ENCODE assay signal across 18 cellular contexts in the genomic region with DNA sequence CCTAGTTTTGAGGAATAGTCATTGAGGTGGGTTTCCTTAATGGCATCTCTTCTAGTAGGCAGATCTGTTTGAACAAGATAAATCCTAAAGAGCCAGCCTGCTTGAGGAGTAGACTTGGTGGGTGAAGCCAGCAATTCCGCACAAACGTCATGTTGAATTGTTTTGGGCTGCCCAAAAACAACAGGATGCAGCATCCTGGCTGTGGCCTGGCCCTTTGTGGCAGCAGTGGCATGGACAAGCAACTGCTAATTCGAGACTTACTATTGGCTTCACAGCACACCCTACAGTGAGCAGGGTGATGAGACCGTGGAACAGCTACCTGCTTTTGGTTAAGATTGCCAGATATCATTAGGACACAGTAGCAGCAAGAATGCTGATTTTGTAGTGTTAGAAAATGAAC. TPM values are rescaled to one million over a fixed set of nuclear protein-coding genes. Genes with fewer than 3 reads are reported as not detected.
A peak's percentile ranks its signal among the peaks of the same experiment; 100 is the strongest.
DNase-seq lines count a peak whose midpoint lies in the region; ATAC-seq, FAIRE-seq and TF ChIP-seq lines count a peak whose summit lies in the region.
"Had no signal": no experiment of that assay in that cellular context is flagged by ENCODE, and none has a peak within 500 bp of the region (broad histone marks: within the 10 kb centered on the region; RNA-seq: fewer than 3 reads in every experiment).

No MANE protein-coding gene starts in this region.

- H3K27ac ChIP-seq in mammary epithelial cell (ENCODE audit: insufficient read depth, low read depth, low read length) (no peak overlapping the region), breast epithelium (peak overlapping the region in 1 of 2 donors; percentile 23), PC-3 (ENCODE audit: low read length) (no peak overlapping the region), kidney (ENCODE audit: low read depth in 2 of 2, low read length in 2 of 2) (no peak overlapping the region)

- H4K20me1 ChIP-seq in mammary epithelial cell (ENCODE audit: insufficient read depth, low read length) (no peaks in the 10 kb centered on the region), PC-3 (ENCODE audit: low read length) (no peaks in the 10 kb centered on the region)

- no peaks in the 10 kb centered on the region for H3K27me3 ChIP-seq in mammary epithelial cell (ENCODE audit: insufficient read depth, low read length)
- H3K27me3 ChIP-seq in breast epithelium, result no peaks in the 10 kb centered on the region
- H3K27me3 ChIP-seq in PC-3 (ENCODE audit: low read length), result no peaks in the 10 kb centered on the region

- H3K9ac ChIP-seq in mammary epithelial cell (ENCODE audit: insufficient read depth, low read length), result no peak overlapping the region
- H3K9ac ChIP-seq in PC-3 (ENCODE audit: low read length), result no peak overlapping the region
- no peak overlapping the region for H3K9ac ChIP-seq in kidney (ENCODE audit: low read length in 2 of 2)

- ATAC-seq in stimulated activated effector memory CD8-positive, alpha-beta T cell treated with anti-CD3 and anti-CD28 coated beads, Interleukin-12 subunit alpha, Interleukin-12 subunit beta, amount 100 ng/mL, for 72 hours, result no peak
- no peak for ATAC-seq in PC-3
- ATAC-seq: GM23338 had no signal

- POLR2A ChIA-PET in PC-3 (lab: Charles Lee; ENCODE audit: unreplicated experiment), result no interaction called here

- TF ChIP-seq CTCF in mammary epithelial cell (conservative IDR thresholded peaks at IDR 0.05 in 1 of 2, IDR thresholded peaks at IDR 0.05 in 1 of 2; ENCODE audit: extremely low read depth in 1 of 2, insufficient read depth in 1 of 2, low read depth in 1 of 2, low read length in 2 of 2) (no peak), breast epithelium (IDR thresholded peaks at IDR 0.05) (no peak), PC-3 (conservative IDR thresholded peaks at IDR 0.05; ENCODE audit: low read depth, low read length) (no peak), kidney (IDR thresholded peaks at IDR 0.05; ENCODE audit: borderline replicate concordance, extremely low read depth, insufficient read depth) (no peak)

- DNase-seq in mammary epithelial cell (no peak), breast epithelium (ENCODE audit: low spot score in 2 of 2) (no peak), dermis blood vessel endothelial cell (peak; percentile 36), NAMALWA (ENCODE audit: low spot score) (no peak), PC-3 (no peak), kidney (no peak)
- no peak for DNase-seq in stimulated activated effector memory CD8-positive, alpha-beta T cell treated with anti-CD3 and anti-CD28 coated beads, Interleukin-12 subunit alpha, Interleukin-12 subunit beta, amount 100 ng/mL, for 72 hours (ENCODE audit: low spot score in 2 of 2)
- DNase-seq: C1 segment of cervical spinal cord; CD4-positive, alpha-beta T cell; DMS79 treated with DMSO at 0.1 percent for 48 hours; EL; H7 had no signal

- H3K4me3 ChIP-seq in mammary epithelial cell (replicated peaks in 1 of 3; ENCODE audit: insufficient read depth in 1 of 3, low read depth in 2 of 3, low read length in 3 of 3) (no peak overlapping the region), breast epithelium (no peak overlapping the region), PC-3 (ENCODE audit: low read length) (no peak overlapping the region), kidney (ENCODE audit: low read length in 2 of 2) (no peak overlapping the region)
- H3K4me3 ChIP-seq: GM23338 had no signal

- H3K4me3 Mint-ChIP-seq in stimulated activated effector memory CD8-positive, alpha-beta T cell treated with anti-CD3 and anti-CD28 coated beads, Interleukin-12 subunit alpha, Interleukin-12 subunit beta, amount 100 ng/mL, for 72 hours, result no peak overlapping the region
- H3K4me3 Mint-ChIP-seq: B cell; CD4-positive, alpha-beta T cell; GM23338 had no signal

- H3K4me2 ChIP-seq in mammary epithelial cell (ENCODE audit: insufficient read depth, low read depth, low read length) (no peak overlapping the region), PC-3 (ENCODE audit: low read length) (no peak overlapping the region)
- H3K4me2 ChIP-seq: GM23338 had no signal

- dilution Hi-C loops in mammary epithelial cell (cut with HindIII; ENCODE audit: low sequenced_read_pairs), result loop anchor here (5.0 kb wide), 2 partner anchors 75 to 170 kb away; partner anchors contain the start of genes CHTF8 and UTP4

- H3K9me3 Mint-ChIP-seq in stimulated activated effector memory CD8-positive, alpha-beta T cell treated with anti-CD3 and anti-CD28 coated beads, Interleukin-12 subunit alpha, Interleukin-12 subunit beta, amount 100 ng/mL, for 72 hours, result no peaks in the 10 kb centered on the region
- H3K9me3 Mint-ChIP-seq: CD4-positive, alpha-beta T cell; GM23338; IgD-negative memory B cell had no signal

- H3K4me1 ChIP-seq in mammary epithelial cell (ENCODE audit: insufficient read depth, low read length) (no peaks in the 10 kb centered on the region), breast epithelium (no peaks in the 10 kb centered on the region), PC-3 (ENCODE audit: insufficient read depth, low read length) (no peaks in the 10 kb centered on the region), kidney (ENCODE audit: control insufficient read depth in 1 of 2, insufficient read depth in 1 of 2, low read depth in 1 of 2, low read length in 2 of 2) (no peaks in the 10 kb centered on the region)

- H3K9me3 ChIP-seq in mammary epithelial cell (replicated peaks; ENCODE audit: insufficient read depth, low read length) (no peaks in the 10 kb centered on the region), breast epithelium (no peaks in the 10 kb centered on the region), PC-3 (ENCODE audit: low read length) (no peaks in the 10 kb centered on the region), kidney (ENCODE audit: control insufficient read depth in 1 of 2, low read length in 2 of 2) (no peaks in the 10 kb centered on the region)

- no peaks in the 10 kb centered on the region for H3K9me2 ChIP-seq in PC-3 (replicated peaks; ENCODE audit: low read length)

- H3F3A ChIP-seq in PC-3 (ENCODE audit: low read length, unreplicated experiment), result no peaks in the 10 kb centered on the region

- intact Hi-C loops in mammary epithelial cell (cut with micrococcal nuclease) (no loop called here), breast epithelium (cut with DNase I; ENCODE audit: low total_unique reads) (no loop called here), PC-3 (cut with micrococcal nuclease) (no loop called here), kidney (cut with DNase I) (no loop called here)

- H2AFZ ChIP-seq in mammary epithelial cell (ENCODE audit: low read depth, low read length), result no peak overlapping the region
- no peak overlapping the region for H2AFZ ChIP-seq in PC-3 (ENCODE audit: low read length)
- H2AFZ ChIP-seq: GM23338 had no signal

- 93% methylated on average over 4 of the region's 4 CpGs for WGBS in mammary epithelial cell (ENCODE audit: low coverage, missing lambda C conversion rate)

- no peak for TF ChIP-seq POLR2A in breast epithelium (IDR thresholded peaks at IDR 0.05)

- in situ Hi-C loops in mammary epithelial cell (cut with MboI; ENCODE audit: low sequenced_read_pairs in 2 of 2), result no loop called here

- H3K79me2 ChIP-seq in mammary epithelial cell (ENCODE audit: insufficient read depth, low read length) (no peaks in the 10 kb centered on the region), PC-3 (ENCODE audit: low read length) (no peaks in the 10 kb centered on the region)

- no peak for FAIRE-seq in kidney (lab: Jason Lieb, UNC)
- FAIRE-seq: G401.6, GM12892 had no signal

- CTCF ChIA-PET in mammary epithelial cell (lab: Charles Lee; ENCODE audit: low non-redundant PET) (no interaction called here), PC-3 (lab: Charles Lee) (no interaction called here)

- no peaks in the 10 kb centered on the region for H3K36me3 ChIP-seq in mammary epithelial cell (ENCODE audit: insufficient read depth, low read length)
- no peaks in the 10 kb centered on the region for H3K36me3 ChIP-seq in breast epithelium
- H3K36me3 ChIP-seq in PC-3 (ENCODE audit: low read depth, low read length), result no peaks in the 10 kb centered on the region
- peaks cover 8 to 19% of the 10 kb centered on the region in 2 donors for H3K36me3 ChIP-seq in kidney (ENCODE audit: control insufficient read depth in 1 of 2, insufficient read depth in 2 of 2, low read length in 2 of 2)

- no peaks in the 10 kb centered on the region for H3K4me1 Mint-ChIP-seq in stimulated activated effector memory CD8-positive, alpha-beta T cell treated with anti-CD3 and anti-CD28 coated beads, Interleukin-12 subunit alpha, Interleukin-12 subunit beta, amount 100 ng/mL, for 72 hours
- H3K4me1 Mint-ChIP-seq: B cell, GM23338 had no signal

- BruUV-seq in mammary epithelial cell (replicated peaks; lab: Mats Ljungman, UMichigan) (TSS peak; percentile 5), PC-3 (replicated peaks; lab: Mats Ljungman, UMichigan) (no TSS peak)

- peaks cover 38% of the 10 kb centered on the region for H3K36me3 Mint-ChIP-seq in stimulated activated effector memory CD8-positive, alpha-beta T cell treated with anti-CD3 and anti-CD28 coated beads, Interleukin-12 subunit alpha, Interleukin-12 subunit beta, amount 100 ng/mL, for 72 hours

- peak overlapping the region; percentile 20 for H3K27ac Mint-ChIP-seq in stimulated activated effector memory CD8-positive, alpha-beta T cell treated with anti-CD3 and anti-CD28 coated beads, Interleukin-12 subunit alpha, Interleukin-12 subunit beta, amount 100 ng/mL, for 72 hours
- H3K27ac Mint-ChIP-seq: CD4-positive, alpha-beta T cell; GM23338; IgD-negative memory B cell had no signal

RNA-seq across cellular contexts. Expression of gene VPS4A, which starts 9.3 kb away (rescaled TPM):
- total RNA-seq in mammary epithelial cell (10 to 100 TPM; 32.0 to 38.4 TPM), breast epithelium (10 to 100 TPM; 31.3 to 43.8 (median 32.4) TPM), dermis blood vessel endothelial cell (35.4 and 38.3 TPM in 2 replicates), PC-3 (2014; rRNA removed) (27.3 and 28.1 TPM in 2 replicates), kidney (38.6 TPM)
- polyA plus RNA-seq in mammary epithelial cell (22.6 TPM), kidney (ENCODE audit: insufficient read depth, low read depth, low replicate concordance) (62.1 TPM)
- 49.4 TPM for polyA minus RNA-seq in mammary epithelial cell

RNA-seq across cellular contexts. Expression of gene PDF, which starts 28.5 kb away (rescaled TPM):
- 10 to 100 TPM; 20.2 to 21.7 TPM for total RNA-seq in mammary epithelial cell
- 14.4 TPM for polyA plus RNA-seq in mammary epithelial cell
- 0.67 TPM for polyA minus RNA-seq in mammary epithelial cell
- 10 to 100 TPM; 13.9 to 20.2 (median 19.7) TPM for total RNA-seq in breast epithelium
- 15.1 and 19.3 TPM in 2 replicates for total RNA-seq in dermis blood vessel endothelial cell
- total RNA-seq in PC-3 (2014; rRNA removed), result 30.6 and 45.0 TPM in 2 replicates
- total RNA-seq in kidney, result 22.4 TPM
- polyA plus RNA-seq in kidney (ENCODE audit: insufficient read depth, low read depth, low replicate concordance), result 30.8 TPM

RNA-seq across cellular contexts. Expression of gene COG8, which starts 37.5 kb away (rescaled TPM):
- total RNA-seq in mammary epithelial cell (10 to 100 TPM; 24.3 to 32.7 TPM), breast epithelium (10 to 100 TPM; 40.2 to 52.8 (median 44.9) TPM), dermis blood vessel endothelial cell (37.4 and 43.1 TPM in 2 replicates), PC-3 (2014; rRNA removed) (27.2 and 29.5 TPM in 2 replicates), kidney (49.5 TPM)
- polyA plus RNA-seq in mammary epithelial cell (25.8 TPM), kidney (ENCODE audit: insufficient read depth, low read depth, low replicate concordance) (33.8 TPM)
- polyA minus RNA-seq in mammary epithelial cell, result 26.5 TPM

RNA-seq across cellular contexts. Expression of gene NIP7, which starts 37.7 kb away (rescaled TPM):
- total RNA-seq in mammary epithelial cell, result 10 to 100 TPM; 24.8 to 43.2 TPM
- polyA plus RNA-seq in mammary epithelial cell, result 19.7 TPM
- 52.6 TPM for polyA minus RNA-seq in mammary epithelial cell
- 10 to 100 TPM; 10.6 to 16.1 (median 15.4) TPM for total RNA-seq in breast epithelium
- total RNA-seq in dermis blood vessel endothelial cell, result 25.6 and 27.4 TPM in 2 replicates
- total RNA-seq in PC-3 (2014; rRNA removed), result 25.4 and 28.3 TPM in 2 replicates
- total RNA-seq in kidney, result 20.2 TPM
- 9.9 TPM for polyA plus RNA-seq in kidney (ENCODE audit: insufficient read depth, low read depth, low replicate concordance)

RNA-seq across cellular contexts. Expression of gene TMED6, which starts 49.7 kb away (rescaled TPM):
- total RNA-seq in mammary epithelial cell, result under 1 TPM; 0.17 to 0.56 TPM
- polyA plus RNA-seq in mammary epithelial cell, result not detected
- polyA minus RNA-seq in mammary epithelial cell, result not detected
- 1 to 10 TPM in 1 of 3 donors, under 1 TPM in 1, not detected in 1; 0.32 to 1.3 TPM for total RNA-seq in breast epithelium
- total RNA-seq in dermis blood vessel endothelial cell, result 0.14 and 0.17 TPM in 2 replicates
- not detected in 2 replicates for total RNA-seq in PC-3 (2014; rRNA removed)
- total RNA-seq in kidney, result 2.6 TPM
- 11.5 TPM for polyA plus RNA-seq in kidney (ENCODE audit: insufficient read depth, low read depth, low replicate concordance)
- total RNA-seq: A172, GM23338, H7 had no signal
- polyA plus RNA-seq: IgD-negative memory B cell had no signal
